In the genomic region with DNA sequence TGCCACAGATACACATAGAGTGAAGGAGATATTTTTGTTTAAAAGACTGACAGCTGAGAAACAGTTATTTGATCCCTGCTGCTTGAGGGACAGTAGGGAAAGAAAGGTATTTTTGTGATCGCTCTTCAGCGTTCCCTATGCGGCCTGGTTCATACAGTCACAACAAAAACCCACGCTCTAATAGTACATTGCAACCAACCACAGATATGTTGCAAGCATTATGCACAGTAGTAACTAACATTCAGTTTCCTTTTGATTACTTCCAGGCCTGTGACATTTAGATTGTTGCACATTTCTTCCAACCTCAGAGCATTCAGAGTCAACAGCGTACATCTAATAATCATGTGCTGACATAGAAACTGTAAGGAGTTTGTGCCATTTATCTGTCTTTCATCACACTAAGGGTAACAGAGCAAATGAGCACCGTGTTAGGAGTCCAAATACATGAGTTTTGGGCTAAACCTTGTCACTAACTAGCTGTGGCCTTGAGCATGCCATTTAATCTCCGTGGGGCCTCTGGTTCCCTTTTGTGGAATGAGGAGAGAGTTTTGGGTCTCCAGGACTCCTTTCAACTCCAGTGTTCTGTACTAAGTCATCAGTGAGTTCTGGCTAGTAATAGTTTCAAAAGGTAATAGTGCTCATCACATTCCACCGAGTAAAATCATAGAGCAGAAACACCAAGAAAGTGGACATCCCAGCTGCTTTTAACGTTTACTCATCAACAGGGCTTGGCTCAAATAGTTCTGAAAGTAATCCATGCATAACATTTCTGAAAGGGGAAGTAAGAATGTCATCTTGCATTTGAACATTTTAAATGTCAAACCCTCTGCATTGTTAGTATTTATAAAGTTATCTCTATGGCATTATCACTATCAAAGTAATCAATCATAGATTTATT, we compare ENCODE assay signal across 8 cellular contexts.
DNase-seq lines count a peak whose midpoint lies in the region; ATAC-seq and TF ChIP-seq lines count a peak whose summit lies in the region.

No MANE protein-coding gene starts in this region.

- no peaks in the 10 kb centered on the region for H3K4me1 Mint-ChIP-seq in naive thymus-derived CD4-positive, alpha-beta T cell

- H3K9me3 ChIP-seq in RWPE2 (ENCODE audit: severe bottlenecking) (no peaks in the 10 kb centered on the region), tibial artery (no peaks in the 10 kb centered on the region)
- no peaks in the 10 kb centered on the region for H3K9me3 ChIP-seq in naive thymus-derived CD4-positive, alpha-beta T cell (ENCODE audit: control insufficient read depth in 2 of 3, low read length in 3 of 3)

- H3K27me3 ChIP-seq in RWPE2 (ENCODE audit: insufficient read depth, poor library complexity, severe bottlenecking), result no peaks in the 10 kb centered on the region
- no peaks in the 10 kb centered on the region for H3K27me3 ChIP-seq in naive thymus-derived CD4-positive, alpha-beta T cell (ENCODE audit: control insufficient read depth in 2 of 2, insufficient read depth in 2 of 2, low read length in 2 of 2)
- H3K27me3 ChIP-seq in tibial artery, result no peaks in the 10 kb centered on the region

- CTCF ChIA-PET in naive thymus-derived CD4-positive, alpha-beta T cell (lab: Charles Lee), result no interaction called here

- no peaks in the 10 kb centered on the region for H3K36me3 ChIP-seq in RWPE2 (ENCODE audit: low read depth)
- no peaks in the 10 kb centered on the region for H3K36me3 ChIP-seq in naive thymus-derived CD4-positive, alpha-beta T cell (ENCODE audit: control insufficient read depth in 2 of 3, insufficient read depth in 3 of 3, low read length in 3 of 3)
- no peaks in the 10 kb centered on the region for H3K36me3 ChIP-seq in tibial artery

- no peaks in the 10 kb centered on the region for H3K36me3 Mint-ChIP-seq in naive thymus-derived CD4-positive, alpha-beta T cell

- peak; percentile 88 for ATAC-seq in GM19023 (IDR thresholded peaks at IDR 0.05; ENCODE audit: unreplicated experiment)
- ATAC-seq in HG02973 (IDR thresholded peaks at IDR 0.05; ENCODE audit: unreplicated experiment), result peak; percentile 88
- ATAC-seq in RWPE2 (ENCODE audit: low read depth), result peak; percentile 99
- peak; percentile 54 for ATAC-seq in naive thymus-derived CD4-positive, alpha-beta T cell

- peaks cover 20% of the 10 kb centered on the region for H3K4me1 ChIP-seq in RWPE2 (ENCODE audit: insufficient read depth, poor library complexity, severe bottlenecking)
- no peaks in the 10 kb centered on the region for H3K4me1 ChIP-seq in naive thymus-derived CD4-positive, alpha-beta T cell (ENCODE audit: control insufficient read depth in 2 of 2, insufficient read depth in 2 of 2, low read length in 2 of 2)
- H3K4me1 ChIP-seq in tibial artery, result peaks cover 0 to 45% (median 0%) of the 10 kb centered on the region in 4 donors

- H3K27ac Mint-ChIP-seq in naive thymus-derived CD4-positive, alpha-beta T cell, result no peak overlapping the region

- POLR2A ChIA-PET in naive thymus-derived CD4-positive, alpha-beta T cell (lab: Charles Lee), result no interaction called here

- H3K27me3 Mint-ChIP-seq in naive thymus-derived CD4-positive, alpha-beta T cell, result no peaks in the 10 kb centered on the region

- H3K4me3 Mint-ChIP-seq in naive thymus-derived CD4-positive, alpha-beta T cell, result no peak overlapping the region

- intact Hi-C loops in naive thymus-derived CD4-positive, alpha-beta T cell (cut with micrococcal nuclease), result no loop called here
- intact Hi-C loops in tibial artery (cut with DNase I; ENCODE audit: low total_unique reads), result no loop called here

- H3K4me3 ChIP-seq in RWPE2 (ENCODE audit: severe bottlenecking) (no peak overlapping the region), tibial artery (no peak overlapping the region)
- no peak overlapping the region for H3K4me3 ChIP-seq in naive thymus-derived CD4-positive, alpha-beta T cell (ENCODE audit: low read length)

- TF ChIP-seq CTCF in RWPE2 (IDR thresholded peaks at IDR 0.05; ENCODE audit: poor library complexity, severe bottlenecking) (no peak), tibial artery (IDR thresholded peaks at IDR 0.05) (no peak)

- no peak for DNase-seq in RWPE2 (ENCODE audit: low spot score)
- DNase-seq in naive thymus-derived CD4-positive, alpha-beta T cell, result no peak
- DNase-seq in COLO668 (lab: John Stamatoyannopoulos, UW; ENCODE audit: unreplicated experiment), result no peak
- DNase-seq in mucosa of gallbladder (ENCODE audit: low spot score), result no peak
- no peak for DNase-seq in iPS-NIHi11 (ENCODE audit: low spot score)
- DNase-seq in tibial artery, result no peak

- no peaks in the 10 kb centered on the region for H3K9me3 Mint-ChIP-seq in naive thymus-derived CD4-positive, alpha-beta T cell

- H3K27ac ChIP-seq in RWPE2 (ENCODE audit: poor library complexity, severe bottlenecking) (peak overlapping the region; percentile 87), tibial artery (no peak overlapping the region)
- H3K27ac ChIP-seq in naive thymus-derived CD4-positive, alpha-beta T cell (ENCODE audit: low read depth, low read length), result no peak overlapping the region
